In genomic region chr18:3448845-3449701, GRCh38 we compare ENCODE assay signal across 1 cellular context.
TF ChIP-seq lines count a peak whose summit lies in the region.

No MANE protein-coding gene starts in this region.

TF ChIP-seq in HepG2, 621 proteins besides CTCF, POLR2A, EP300 and RAD21 (continued from another document and continues in another):
- TF ChIP-seq ZSCAN20 (CRISPR knock-in tag; IDR thresholded peaks at IDR 0.05; ENCODE audit: borderline replicate concordance) (no peak), SRSF9 (IDR thresholded peaks at IDR 0.05; ENCODE audit: borderline replicate concordance, insufficient read depth, low read depth, low read length, poor library complexity, severe bottlenecking) (no peak), ZIK1 (CRISPR knock-in tag; IDR thresholded peaks at IDR 0.05; ENCODE audit: borderline replicate concordance, low read depth) (peak; percentile 54; the same call in 1 of the 2 replicates), REXO4 (CRISPR knock-in tag; IDR thresholded peaks at IDR 0.05; ENCODE audit: borderline replicate concordance) (no peak), ZSCAN12 (CRISPR knock-in tag; IDR thresholded peaks at IDR 0.05) (no peak), ZNF784 (CRISPR knock-in tag; IDR thresholded peaks at IDR 0.05; ENCODE audit: borderline replicate concordance) (no peak), FOSL2 (CRISPR knock-in tag; IDR thresholded peaks at IDR 0.05) (peak; percentile 25; the same call in 1 of the 2 replicates), SIN3B (IDR thresholded peaks at IDR 0.05; ENCODE audit: low read length) (no peak), HOXA5 (CRISPR knock-in tag; IDR thresholded peaks at IDR 0.05) (no peak), ARHGAP35 (CRISPR knock-in tag; IDR thresholded peaks at IDR 0.05; ENCODE audit: borderline replicate concordance) (peak; percentile 26; the same call in 1 of the 2 replicates), KMT2A (CRISPR knock-in tag; IDR thresholded peaks at IDR 0.05) (no peak; the same call in 1 of the 2 replicates), MZF1 (CRISPR knock-in tag; IDR thresholded peaks at IDR 0.05; ENCODE audit: borderline replicate concordance) (0 out of 2 replicates have a peak, but pooled peaks have one; percentile 26), SP4 (CRISPR knock-in tag; IDR thresholded peaks at IDR 0.05) (peak; percentile 25; the same call in 1 of the 2 replicates), MTF2 (CRISPR knock-in tag; IDR thresholded peaks at IDR 0.05; ENCODE audit: borderline replicate concordance) (no peak), SNAPC4 (CRISPR knock-in tag; IDR thresholded peaks at IDR 0.05) (0 out of 2 replicates have a peak, but pooled peaks have one; percentile 31), FOXO4 (CRISPR knock-in tag; conservative IDR thresholded peaks at IDR 0.05) (no peak), RELA (CRISPR knock-in tag; IDR thresholded peaks at IDR 0.05) (no peak), SOX5 (CRISPR knock-in tag; IDR thresholded peaks at IDR 0.05; ENCODE audit: borderline replicate concordance) (no peak; the same call in 1 of the 2 replicates), TAF1 (CRISPR knock-in tag; IDR thresholded peaks at IDR 0.05) (peak; percentile 44), FOXA1 (IDR thresholded peaks at IDR 0.05) (peak; percentile 57), FOXA1 (CRISPR knock-in tag; IDR thresholded peaks at IDR 0.05) (peak; percentile 91), ZNF121 (CRISPR knock-in tag; IDR thresholded peaks at IDR 0.05) (no peak), CHD2 (IDR thresholded peaks at IDR 0.05; ENCODE audit: low read depth, low read length) (no peak), AFF4 (CRISPR knock-in tag; IDR thresholded peaks at IDR 0.05) (no peak; the same call in 1 of the 2 replicates), HBP1 (CRISPR knock-in tag; IDR thresholded peaks at IDR 0.05; ENCODE audit: low read depth) (no peak), NFIC (IDR thresholded peaks at IDR 0.05; ENCODE audit: low read length) (0 out of 2 replicates have a peak, but pooled peaks have one; percentile 44), GFI1 (CRISPR knock-in tag; IDR thresholded peaks at IDR 0.05; ENCODE audit: borderline replicate concordance) (no peak), ZNF292 (CRISPR knock-in tag; IDR thresholded peaks at IDR 0.05; ENCODE audit: borderline replicate concordance, low read depth) (peak; percentile 71; the same call in 1 of the 2 replicates), MAX (IDR thresholded peaks at IDR 0.05) (peak; percentile 78), HINFP (CRISPR knock-in tag; IDR thresholded peaks at IDR 0.05; ENCODE audit: low read depth) (peak; percentile 71; the same call in 1 of the 2 replicates), ZBTB38 (CRISPR knock-in tag; IDR thresholded peaks at IDR 0.05) (peak; percentile 42; the same call in 1 of the 2 replicates), MXI1 (IDR thresholded peaks at IDR 0.05; ENCODE audit: borderline replicate concordance, low read depth, low read length) (peak; percentile 69; the same call in 2 of the 3 replicates), ZNF776 (CRISPR knock-in tag; IDR thresholded peaks at IDR 0.05) (0 out of 2 replicates have a peak, but pooled peaks have one; percentile 37), E2F5 (CRISPR knock-in tag; conservative IDR thresholded peaks at IDR 0.05) (no peak), ZNF414 (CRISPR knock-in tag; IDR thresholded peaks at IDR 0.05) (no peak; the same call in 1 of the 2 replicates), MAFG (CRISPR knock-in tag; IDR thresholded peaks at IDR 0.05) (no peak), ZNF678 (CRISPR knock-in tag; IDR thresholded peaks at IDR 0.05) (no peak), NCOA2 (CRISPR knock-in tag; IDR thresholded peaks at IDR 0.05) (no peak), PITX1 (CRISPR knock-in tag; IDR thresholded peaks at IDR 0.05) (peak; percentile 47; the same call in 1 of the 2 replicates), MTERF4 (CRISPR knock-in tag; IDR thresholded peaks at IDR 0.05) (no peak), AKAP8 (CRISPR knock-in tag; IDR thresholded peaks at IDR 0.05) (no peak), FOXP1 (IDR thresholded peaks at IDR 0.05) (no peak), FOXP1 (CRISPR knock-in tag; IDR thresholded peaks at IDR 0.05) (peak; percentile 14; the same call in 1 of the 2 replicates), ZNF33B (CRISPR knock-in tag; IDR thresholded peaks at IDR 0.05) (no peak), SRF (IDR thresholded peaks at IDR 0.05; ENCODE audit: low read depth, low read length) (no peak), MAZ (IDR thresholded peaks at IDR 0.05; ENCODE audit: borderline replicate concordance, low read depth, low read length) (0 out of 2 replicates have a peak, but pooled peaks have one; percentile 16), MAZ (CRISPR knock-in tag; IDR thresholded peaks at IDR 0.05; ENCODE audit: low read depth) (peak; percentile 75), KDM5A (IDR thresholded peaks at IDR 0.05; ENCODE audit: borderline replicate concordance, low read length) (no peak; the same call in 1 of the 2 replicates), MAF1 (CRISPR knock-in tag; IDR thresholded peaks at IDR 0.05; ENCODE audit: borderline replicate concordance) (peak; percentile 57; the same call in 1 of the 2 replicates), CEBPB (IDR thresholded peaks at IDR 0.05; ENCODE audit: borderline replicate concordance, low read depth, low read length) (peak; percentile 83), ZNF484 (CRISPR knock-in tag; IDR thresholded peaks at IDR 0.05; ENCODE audit: borderline replicate concordance, low read depth) (no peak), DR1 (CRISPR knock-in tag; IDR thresholded peaks at IDR 0.05) (peak; percentile 50; the same call in 1 of the 2 replicates)
